Comparison of ENCODE assay signal across 5 cellular contexts in genomic region chr2:24088960-24089359, GRCh38. TPM values are rescaled to one million over a fixed set of nuclear protein-coding genes. Genes with fewer than 3 reads are reported as not detected.
"Had no signal": no experiment of that assay in that cellular context is flagged by ENCODE, and none has a peak within 500 bp of the region (broad histone marks: within the 10 kb centered on the region; RNA-seq: fewer than 3 reads in every experiment).

No MANE protein-coding gene starts in this region.

RNA-seq across cellular contexts. Expression of gene PFN4, which starts 34.2 kb away (rescaled TPM):
- total RNA-seq: activated CD4-positive, alpha-beta memory T cell treated with anti-CD3 and anti-CD28 coated beads, Interleukin-2, amount 10 ng/mL, durations not matched to agents 7 days and 5 days; activated CD8-positive, alpha-beta memory T cell treated with anti-CD3 and anti-CD28 coated beads, Interleukin-2, amount 10 ng/mL, durations not matched to agents 7 days and 5 days; body of pancreas; T-helper 17 cell had no signal
- polyA plus RNA-seq: IgD-negative memory B cell had no signal
